ENCODE assay signal across 17 cellular contexts in the genomic region with DNA sequence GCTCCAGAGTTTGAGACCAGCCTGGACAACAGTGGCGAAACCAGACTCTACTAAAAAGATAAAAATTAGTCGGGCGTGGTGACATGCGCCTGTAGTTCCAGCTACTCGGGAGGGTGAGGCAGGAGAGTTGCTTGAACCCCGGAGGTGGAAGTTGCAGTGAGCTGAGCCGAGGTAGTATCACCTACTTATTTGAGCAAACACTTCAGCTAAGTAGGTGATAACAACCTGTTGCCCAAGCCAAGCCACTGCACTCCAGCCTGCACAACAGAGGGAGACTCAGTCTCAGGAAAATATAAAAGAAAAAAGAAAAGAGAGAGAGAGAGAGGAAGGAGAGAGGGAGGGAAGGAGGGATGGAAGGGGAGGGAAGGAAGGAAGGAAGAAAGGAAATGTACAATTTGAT. TPM values are rescaled to one million over a fixed set of nuclear protein-coding genes. Genes with fewer than 3 reads are reported as not detected.
"Had no signal": no experiment of that assay in that cellular context is flagged by ENCODE, and none has a peak within 500 bp of the region (broad histone marks: within the 10 kb centered on the region; RNA-seq: fewer than 3 reads in every experiment).

No MANE protein-coding gene starts in this region.

- H3K4me3 ChIP-seq: cardiac muscle cell, dorsolateral prefrontal cortex, gastroesophageal sphincter, thoracic aorta had no signal

- FAIRE-seq: astrocyte, endometrium, islet of Langerhans had no signal

- H3K27me3 Mint-ChIP-seq: activated CD4-positive, alpha-beta memory T cell treated with anti-CD3 and anti-CD28 coated beads for 36 hours; activated T-cell treated with anti-CD3 and anti-CD28 coated beads, Interleukin-2, amount 50 U/mL, for 24 hours; memory B cell had no signal

- ATAC-seq: gastroesophageal sphincter had no signal

- H3K9me3 ChIP-seq: thoracic aorta had no signal

- H3K4me3 Mint-ChIP-seq: activated CD4-positive, alpha-beta memory T cell treated with anti-CD3 and anti-CD28 coated beads for 36 hours; activated T-cell treated with anti-CD3 and anti-CD28 coated beads, Interleukin-2, amount 50 U/mL, for 24 hours; memory B cell had no signal

- H3K36me3 ChIP-seq: cardiac muscle cell, gastroesophageal sphincter, thoracic aorta, WERI-Rb-1 had no signal

- H3K4me1 Mint-ChIP-seq: memory B cell had no signal

- H3K9me3 Mint-ChIP-seq: activated CD4-positive, alpha-beta memory T cell treated with anti-CD3 and anti-CD28 coated beads for 36 hours; memory B cell had no signal

- H3K27me3 ChIP-seq: cardiac muscle cell, dorsolateral prefrontal cortex, gastroesophageal sphincter had no signal

- H3K27ac Mint-ChIP-seq: activated CD4-positive, alpha-beta memory T cell treated with anti-CD3 and anti-CD28 coated beads for 36 hours; activated T-cell treated with anti-CD3 and anti-CD28 coated beads, Interleukin-2, amount 50 U/mL, for 24 hours; memory B cell had no signal

- H3K36me3 Mint-ChIP-seq: activated CD4-positive, alpha-beta memory T cell treated with anti-CD3 and anti-CD28 coated beads for 36 hours; memory B cell had no signal

- DNase-seq: activated CD4-positive, alpha-beta memory T cell treated with anti-CD3 and anti-CD28 coated beads for 36 hours; activated naive CD4-positive, alpha-beta T cell treated with anti-CD3 and anti-CD28 coated beads, Interleukin-2, amount 50 U/mL, for 16 hours; activated T-cell treated with anti-CD3 and anti-CD28 coated beads, Interleukin-2, amount 50 U/mL, for 24 hours; stimulated activated CD4-positive, alpha-beta T cell treated with anti-CD3 and anti-CD28 coated beads, Interleukin-12 subunit alpha, Interleukin-12 subunit beta, amount 100 ng/mL, for 4 hours; stimulated activated CD4-positive, alpha-beta T cell treated with anti-CD3 and anti-CD28 coated beads, Interleukin-2, amount 100 ng/mL, for 24 hours; T-helper 1 cell; T1000; WERI-Rb-1 had no signal

- H3K27ac ChIP-seq: dorsolateral prefrontal cortex, WERI-Rb-1 had no signal

RNA-seq across cellular contexts. Expression of gene FER1L5, which starts 21.3 kb away (rescaled TPM):
- total RNA-seq: activated CD4-positive, alpha-beta memory T cell treated with anti-CD3 and anti-CD28 coated beads for 36 hours; gastroesophageal sphincter; omental fat pad; thoracic aorta had no signal
